Comparison of ENCODE assay signal across 8 cellular contexts in genomic region chr1:161159915-161160248, GRCh38. TPM values are rescaled to one million over a fixed set of nuclear protein-coding genes. Genes with fewer than 3 reads are reported as not detected.
DNase-seq lines count a peak whose midpoint lies in the region; ATAC-seq and TF ChIP-seq lines count a peak whose summit lies in the region.

No MANE protein-coding gene starts in this region.

- H3K27me3 ChIP-seq in ascending aorta (no peaks in the 10 kb centered on the region), right lobe of liver (no peaks in the 10 kb centered on the region), tibial artery (no peaks in the 10 kb centered on the region)

- H3K36me3 ChIP-seq in ascending aorta (peaks cover 10 to 19% of the 10 kb centered on the region in 2 donors), right lobe of liver (peaks cover 0 to 22% (median 0%) of the 10 kb centered on the region in 4 donors), tibial artery (peaks cover 0 to 58% (median 22%) of the 10 kb centered on the region in 3 donors)

- no peak for TF ChIP-seq POLR2A in right lobe of liver (IDR thresholded peaks at IDR 0.05)

- H3K9me3 Mint-ChIP-seq in activated T-cell treated with anti-CD3 and anti-CD28 coated beads, Interleukin-2, amount 50 U/mL, for 4 hours: no peaks in the 10 kb centered on the region

- H3K4me3 ChIP-seq in ascending aorta (peak overlapping the region; percentile 86 to 92), right lobe of liver (peak overlapping the region; percentile 84 to 93 (median 87)), tibial artery (peak overlapping the region; percentile 83 to 92)

- ATAC-seq in activated T-cell treated with anti-CD3 and anti-CD28 coated beads, Interleukin-2, amount 50 U/mL, for 4 hours: no peak
- ATAC-seq in right lobe of liver: no peak
- no peak for ATAC-seq in GM18907 (IDR thresholded peaks at IDR 0.05; ENCODE audit: unreplicated experiment)
- no peak for ATAC-seq in HG02970 (IDR thresholded peaks at IDR 0.05; ENCODE audit: low FRiP score, unreplicated experiment)

- H3K4me1 ChIP-seq in ascending aorta: peaks cover 0 to 26% of the 10 kb centered on the region in 2 donors
- H3K4me1 ChIP-seq in right lobe of liver: peaks cover 0 to 8% (median 0%) of the 10 kb centered on the region in 4 donors
- H3K4me1 ChIP-seq in tibial artery: peaks cover 0 to 39% (median 29%) of the 10 kb centered on the region in 4 donors

- DNase-seq in activated T-cell treated with anti-CD3 and anti-CD28 coated beads, Interleukin-2, amount 50 U/mL, for 4 hours: no peak
- DNase-seq in activated T-cell treated with anti-CD3 and anti-CD28 coated beads, Interleukin-2, amount 50 U/mL, for 1 hour: no peak
- DNase-seq in ascending aorta (ENCODE audit: low spot score in 2 of 2) (no peak), right lobe of liver (no peak), tibial artery (no peak), AG08395 (ENCODE audit: low spot score) (no peak)

- H3K9me3 ChIP-seq in ascending aorta (no peaks in the 10 kb centered on the region), right lobe of liver (no peaks in the 10 kb centered on the region), tibial artery (no peaks in the 10 kb centered on the region)

- intact Hi-C loops in ascending aorta (cut with DNase I) (loop anchor here (1.0 to 10.0 kb wide), 5 partner anchors 17 to 898 kb away; partner anchors contain the start of genes B4GALT3, COPA, DCAF8 and DEDD), right lobe of liver (cut with DNase I) (no loop called here), tibial artery (cut with DNase I; ENCODE audit: low total_unique reads) (no loop called here)

- TF ChIP-seq CTCF in ascending aorta (IDR thresholded peaks at IDR 0.05) (no peak), right lobe of liver (IDR thresholded peaks at IDR 0.05) (no peak), tibial artery (IDR thresholded peaks at IDR 0.05) (no peak)

- peak overlapping the region; percentile 88 for H3K4me3 Mint-ChIP-seq in activated T-cell treated with anti-CD3 and anti-CD28 coated beads, Interleukin-2, amount 50 U/mL, for 4 hours

- H3K4me1 Mint-ChIP-seq in activated T-cell treated with anti-CD3 and anti-CD28 coated beads, Interleukin-2, amount 50 U/mL, for 4 hours (ENCODE audit: low read depth): peaks cover 51% of the 10 kb centered on the region

- WGBS in right lobe of liver (ENCODE audit: insufficient coverage, low coverage, low lambda C conversion rate, missing lambda C conversion rate): 15% methylated on average over 5 of the region's 11 CpGs

- H3K27ac ChIP-seq in ascending aorta (peak overlapping the region; percentile 81 to 83), right lobe of liver (peak overlapping the region; percentile 73 to 85 (median 78)), tibial artery (peak overlapping the region; percentile 90 to 95)

- H3K36me3 Mint-ChIP-seq in activated T-cell treated with anti-CD3 and anti-CD28 coated beads, Interleukin-2, amount 50 U/mL, for 4 hours (ENCODE audit: insufficient read depth): peaks cover 25% of the 10 kb centered on the region

- no peaks in the 10 kb centered on the region for H3K27me3 Mint-ChIP-seq in activated T-cell treated with anti-CD3 and anti-CD28 coated beads, Interleukin-2, amount 50 U/mL, for 4 hours (ENCODE audit: low read depth)

RNA-seq across cellular contexts. Expression of gene USP21, which starts 0.6 kb away (rescaled TPM):
- total RNA-seq in activated T-cell treated with anti-CD3 and anti-CD28 coated beads, Interleukin-2, amount 50 U/mL, for 4 hours: 10 to 100 TPM; 25.0 to 28.3 (median 27.4) TPM
- total RNA-seq in ascending aorta (31.9 TPM), right lobe of liver (10 to 100 TPM in 1 of 6 experiments, 1 to 10 TPM in 5; 6.9 to 11.1 (median 8.8) TPM)

RNA-seq across cellular contexts. Expression of gene UFC1, which starts 6.1 kb away (rescaled TPM):
- total RNA-seq in activated T-cell treated with anti-CD3 and anti-CD28 coated beads, Interleukin-2, amount 50 U/mL, for 4 hours: 10 to 100 TPM; 87.5 to 98.8 (median 92.8) TPM
- total RNA-seq in ascending aorta (3.3 TPM), right lobe of liver (10 to 100 TPM; 24.6 to 37.7 (median 35.3) TPM)

RNA-seq across cellular contexts. Expression of gene PPOX, which starts 6.3 kb away (rescaled TPM):
- total RNA-seq in activated T-cell treated with anti-CD3 and anti-CD28 coated beads, Interleukin-2, amount 50 U/mL, for 4 hours: 10 to 100 TPM; 10.0 to 13.8 (median 12.8) TPM
- total RNA-seq in ascending aorta (4.8 TPM), right lobe of liver (10 to 100 TPM in 1 of 6 experiments, 1 to 10 TPM in 5; 7.6 to 14.3 (median 9.5) TPM)

RNA-seq across cellular contexts. Expression of gene B4GALT3, which starts 17.4 kb away (rescaled TPM):
- 10 to 100 TPM; 73.9 to 76.3 (median 75.9) TPM for total RNA-seq in activated T-cell treated with anti-CD3 and anti-CD28 coated beads, Interleukin-2, amount 50 U/mL, for 4 hours
- 26.9 TPM for total RNA-seq in ascending aorta
- total RNA-seq in right lobe of liver: 10 to 100 TPM; 10.9 to 21.1 (median 13.1) TPM

RNA-seq across cellular contexts. Expression of gene DEDD, which starts 27.4 kb away (rescaled TPM):
- total RNA-seq in activated T-cell treated with anti-CD3 and anti-CD28 coated beads, Interleukin-2, amount 50 U/mL, for 4 hours: 10 to 100 TPM; 50.7 to 56.7 (median 51.2) TPM
- total RNA-seq in ascending aorta (27.8 TPM), right lobe of liver (10 to 100 TPM; 13.8 to 22.0 (median 16.6) TPM)
